In the genomic region with DNA sequence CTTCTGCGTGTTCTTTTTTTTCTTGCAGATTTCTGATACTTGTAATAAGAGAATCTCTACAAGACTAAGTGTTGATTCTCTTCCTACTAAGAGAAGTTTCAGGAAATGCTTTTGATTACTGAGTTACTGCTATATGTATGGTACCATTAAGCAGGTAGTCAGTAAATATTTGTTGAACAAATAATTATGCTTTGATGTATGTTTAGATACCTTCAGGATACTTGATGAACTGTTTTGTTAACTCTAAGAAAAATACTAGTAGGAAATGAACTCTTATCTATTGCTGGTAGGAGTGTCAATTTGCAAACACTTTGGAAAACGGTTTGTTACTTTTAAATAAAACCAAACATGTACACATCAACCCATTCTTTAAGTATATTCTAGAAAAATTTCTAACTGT, we compare ENCODE assay signal across 37 cellular contexts.
"Had no signal": no experiment of that assay in that cellular context is flagged by ENCODE, and none has a peak within 500 bp of the region (broad histone marks: within the 10 kb centered on the region; RNA-seq: fewer than 3 reads in every experiment).

No MANE protein-coding gene starts in this region.

- DNase-seq: activated B cell treated with CpG ODN at 0.5 μM for 24 hours; activated CD4-positive, alpha-beta memory T cell treated with anti-CD3 and anti-CD28 coated beads for 36 hours; activated CD4-positive, alpha-beta T cell treated with anti-CD3 and anti-CD28 coated beads for 4 hours; activated CD4-positive, alpha-beta T cell treated with anti-CD3 and anti-CD28 coated beads, Interleukin-2, amount 50 U/mL, for 1 hour; activated CD4-positive, CD25-positive, alpha-beta regulatory T cell treated with anti-CD3 and anti-CD28 coated beads, Interleukin-2, amount 50 U/mL, for 72 hours; activated CD8-positive, alpha-beta memory T cell treated with anti-CD3 and anti-CD28 coated beads, Interleukin-2, amount 50 U/mL, for 4 hours; activated gamma-delta T cell treated with Interleukin-2 at 50 U/mL for 16 hours; activated naive CD4-positive, alpha-beta T cell treated with anti-CD3 and anti-CD28 coated beads for 36 hours; activated naive CD8-positive, alpha-beta T cell treated with anti-CD3 and anti-CD28 coated beads for 36 hours; activated T-cell treated with anti-CD3 and anti-CD28 coated beads for 4 hours; activated T-cell treated with anti-CD3 and anti-CD28 coated beads, Interleukin-2, amount 50 U/mL, for 4 hours; amniotic stem cell; aorta; brain microvascular endothelial cell; central memory CD4-positive, alpha-beta T cell; Kasumi-1; KG1; MM.1S; MV-4-11; NCI-H1092; NCI-H146; NCI-H187; NCI-H2029 treated with DMSO at 0.1 percent for 48 hours; NCI-H2107; NCI-H2171; NCI-H524; NCI-H748 treated with DMSO at 0.1 percent for 48 hours; NK-92 treated with Interleukin-12 subunit alpha and Interleukin-12 subunit beta, amount 100 ng/mL, for 24 hours; PC-3; Peyer's patch; RPMI8226; SHP77 treated with DMSO at 0.1 percent for 48 hours; T-cell; T-helper 17 cell had no signal

- H3K27ac Mint-ChIP-seq: activated B cell treated with CpG ODN at 0.5 μM for 24 hours; activated CD4-positive, alpha-beta memory T cell treated with anti-CD3 and anti-CD28 coated beads for 36 hours; activated naive CD4-positive, alpha-beta T cell treated with anti-CD3 and anti-CD28 coated beads for 36 hours; activated naive CD8-positive, alpha-beta T cell treated with anti-CD3 and anti-CD28 coated beads for 36 hours; activated T-helper 1 cell treated with anti-CD3 and anti-CD28 coated beads, Interleukin-12 subunit alpha, Interleukin-12 subunit beta, Interleukin-2, Interleukin-4 antibody, amounts not matched to agents 30 ng/mL and 10 ng/mL and 1 ng/mL, durations not matched to agents 14 hours and 24 hours and 36 hours; T-cell; T-helper 17 cell had no signal

- H3K36me3 ChIP-seq: brain microvascular endothelial cell, Peyer's patch, SJSA1 had no signal

- H3K4me3 Mint-ChIP-seq: activated B cell treated with CpG ODN at 0.5 μM for 24 hours; activated CD4-positive, alpha-beta memory T cell treated with anti-CD3 and anti-CD28 coated beads for 36 hours; activated naive CD4-positive, alpha-beta T cell treated with anti-CD3 and anti-CD28 coated beads for 36 hours; activated naive CD8-positive, alpha-beta T cell treated with anti-CD3 and anti-CD28 coated beads for 36 hours; activated T-cell treated with anti-CD3 and anti-CD28 coated beads, Interleukin-2, amount 50 U/mL, for 4 hours; activated T-helper 1 cell treated with anti-CD3 and anti-CD28 coated beads, Interleukin-12 subunit alpha, Interleukin-12 subunit beta, Interleukin-2, Interleukin-4 antibody, amounts not matched to agents 30 ng/mL and 10 ng/mL and 1 ng/mL, durations not matched to agents 14 hours and 24 hours and 36 hours; T-cell; T-helper 17 cell had no signal

- H3K4me3 ChIP-seq: Peyer's patch, SJSA1 had no signal

- H3K27me3 ChIP-seq: brain microvascular endothelial cell, Peyer's patch, SJSA1 had no signal

- H3K4me1 ChIP-seq: Peyer's patch, SJSA1 had no signal

- H3K9me3 ChIP-seq: Peyer's patch, SJSA1 had no signal

- H3K27me3 Mint-ChIP-seq: activated B cell treated with CpG ODN at 0.5 μM for 24 hours; activated CD4-positive, alpha-beta memory T cell treated with anti-CD3 and anti-CD28 coated beads for 36 hours; activated naive CD8-positive, alpha-beta T cell treated with anti-CD3 and anti-CD28 coated beads for 36 hours; T-cell; T-helper 17 cell had no signal

- H3K36me3 Mint-ChIP-seq: activated CD4-positive, alpha-beta memory T cell treated with anti-CD3 and anti-CD28 coated beads for 36 hours; activated naive CD8-positive, alpha-beta T cell treated with anti-CD3 and anti-CD28 coated beads for 36 hours; T-cell had no signal

- H3K4me1 Mint-ChIP-seq: activated B cell treated with CpG ODN at 0.5 μM for 24 hours had no signal

- H3K27ac ChIP-seq: brain microvascular endothelial cell, Peyer's patch, SJSA1, VCaP had no signal

- H3K9me3 Mint-ChIP-seq: activated B cell treated with CpG ODN at 0.5 μM for 24 hours; activated CD4-positive, alpha-beta memory T cell treated with anti-CD3 and anti-CD28 coated beads for 36 hours; activated naive CD4-positive, alpha-beta T cell treated with anti-CD3 and anti-CD28 coated beads for 36 hours; activated naive CD8-positive, alpha-beta T cell treated with anti-CD3 and anti-CD28 coated beads for 36 hours; activated T-cell treated with anti-CD3 and anti-CD28 coated beads, Interleukin-2, amount 50 U/mL, for 4 hours; activated T-helper 1 cell treated with anti-CD3 and anti-CD28 coated beads, Interleukin-12 subunit alpha, Interleukin-12 subunit beta, Interleukin-2, Interleukin-4 antibody, amounts not matched to agents 30 ng/mL and 10 ng/mL and 1 ng/mL, durations not matched to agents 14 hours and 24 hours and 36 hours; T-cell had no signal
